1 cellular context compared by ENCODE assay signal in the genomic region with DNA sequence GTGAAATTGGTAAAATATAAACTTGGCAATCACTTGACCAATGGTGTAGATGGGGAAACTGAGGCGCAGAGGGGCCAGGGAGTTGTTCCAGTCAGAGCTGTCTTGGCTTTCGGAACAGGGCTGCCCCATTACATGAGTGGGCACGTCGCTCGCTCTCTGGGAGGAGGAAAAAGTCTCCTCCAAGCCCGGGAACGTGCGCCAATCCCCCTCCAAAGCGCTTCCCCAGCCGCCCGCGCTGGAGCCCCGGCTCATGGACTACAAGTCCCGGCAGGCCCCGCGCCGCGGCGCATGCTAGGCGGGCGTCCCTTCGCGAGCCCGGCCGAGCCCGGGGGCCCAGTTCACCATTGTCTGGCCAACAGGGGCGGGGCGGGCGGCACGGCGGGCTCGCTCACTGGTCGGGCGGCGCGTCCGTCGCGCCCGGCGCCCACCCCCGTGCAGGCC.
TF ChIP-seq lines count a peak whose summit lies in the region.

No MANE protein-coding gene starts in this region.

TF ChIP-seq in K562, 482 proteins besides CTCF, POLR2A, EP300 and RAD21 (continued from another document):
- TF ChIP-seq, protein P1, sequence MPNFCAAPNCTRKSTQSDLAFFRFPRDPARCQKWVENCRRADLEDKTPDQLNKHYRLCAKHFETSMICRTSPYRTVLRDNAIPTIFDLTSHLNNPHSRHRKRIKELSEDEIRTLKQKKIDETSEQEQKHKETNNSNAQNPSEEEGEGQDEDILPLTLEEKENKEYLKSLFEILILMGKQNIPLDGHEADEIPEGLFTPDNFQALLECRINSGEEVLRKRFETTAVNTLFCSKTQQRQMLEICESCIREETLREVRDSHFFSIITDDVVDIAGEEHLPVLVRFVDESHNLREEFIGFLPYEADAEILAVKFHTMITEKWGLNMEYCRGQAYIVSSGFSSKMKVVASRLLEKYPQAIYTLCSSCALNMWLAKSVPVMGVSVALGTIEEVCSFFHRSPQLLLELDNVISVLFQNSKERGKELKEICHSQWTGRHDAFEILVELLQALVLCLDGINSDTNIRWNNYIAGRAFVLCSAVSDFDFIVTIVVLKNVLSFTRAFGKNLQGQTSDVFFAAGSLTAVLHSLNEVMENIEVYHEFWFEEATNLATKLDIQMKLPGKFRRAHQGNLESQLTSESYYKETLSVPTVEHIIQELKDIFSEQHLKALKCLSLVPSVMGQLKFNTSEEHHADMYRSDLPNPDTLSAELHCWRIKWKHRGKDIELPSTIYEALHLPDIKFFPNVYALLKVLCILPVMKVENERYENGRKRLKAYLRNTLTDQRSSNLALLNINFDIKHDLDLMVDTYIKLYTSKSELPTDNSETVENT (CRISPR knock-in tag; IDR thresholded peaks at IDR 0.05), result no peak
- TF ChIP-seq, protein P2, sequence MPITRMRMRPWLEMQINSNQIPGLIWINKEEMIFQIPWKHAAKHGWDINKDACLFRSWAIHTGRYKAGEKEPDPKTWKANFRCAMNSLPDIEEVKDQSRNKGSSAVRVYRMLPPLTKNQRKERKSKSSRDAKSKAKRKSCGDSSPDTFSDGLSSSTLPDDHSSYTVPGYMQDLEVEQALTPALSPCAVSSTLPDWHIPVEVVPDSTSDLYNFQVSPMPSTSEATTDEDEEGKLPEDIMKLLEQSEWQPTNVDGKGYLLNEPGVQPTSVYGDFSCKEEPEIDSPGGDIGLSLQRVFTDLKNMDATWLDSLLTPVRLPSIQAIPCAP (CRISPR knock-in tag; IDR thresholded peaks at IDR 0.05; ENCODE audit: borderline replicate concordance), result no peak
- no peak for TF ChIP-seq PHTF2 (CRISPR knock-in tag; IDR thresholded peaks at IDR 0.05)
- TF ChIP-seq, protein P3, sequence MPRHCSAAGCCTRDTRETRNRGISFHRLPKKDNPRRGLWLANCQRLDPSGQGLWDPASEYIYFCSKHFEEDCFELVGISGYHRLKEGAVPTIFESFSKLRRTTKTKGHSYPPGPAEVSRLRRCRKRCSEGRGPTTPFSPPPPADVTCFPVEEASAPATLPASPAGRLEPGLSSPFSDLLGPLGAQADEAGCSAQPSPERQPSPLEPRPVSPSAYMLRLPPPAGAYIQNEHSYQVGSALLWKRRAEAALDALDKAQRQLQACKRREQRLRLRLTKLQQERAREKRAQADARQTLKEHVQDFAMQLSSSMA (CRISPR knock-in tag; IDR thresholded peaks at IDR 0.05), result no peak
- peak; percentile 35; the same call in 1 of the 2 replicates for TF ChIP-seq RBFOX2 (IDR thresholded peaks at IDR 0.05; ENCODE audit: low read depth, low read length)
- TF ChIP-seq SMARCB1 (IDR thresholded peaks at IDR 0.05; ENCODE audit: insufficient read length, low read depth), result no peak
- TF ChIP-seq, protein P4, sequence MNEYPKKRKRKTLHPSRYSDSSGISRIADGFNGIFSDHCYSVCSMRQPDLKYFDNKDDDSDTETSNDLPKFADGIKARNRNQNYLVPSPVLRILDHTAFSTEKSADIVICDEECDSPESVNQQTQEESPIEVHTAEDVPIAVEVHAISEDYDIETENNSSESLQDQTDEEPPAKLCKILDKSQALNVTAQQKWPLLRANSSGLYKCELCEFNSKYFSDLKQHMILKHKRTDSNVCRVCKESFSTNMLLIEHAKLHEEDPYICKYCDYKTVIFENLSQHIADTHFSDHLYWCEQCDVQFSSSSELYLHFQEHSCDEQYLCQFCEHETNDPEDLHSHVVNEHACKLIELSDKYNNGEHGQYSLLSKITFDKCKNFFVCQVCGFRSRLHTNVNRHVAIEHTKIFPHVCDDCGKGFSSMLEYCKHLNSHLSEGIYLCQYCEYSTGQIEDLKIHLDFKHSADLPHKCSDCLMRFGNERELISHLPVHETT (CRISPR knock-in tag; conservative IDR thresholded peaks at IDR 0.05 in 1 of 2, IDR thresholded peaks at IDR 0.05 in 1 of 2), result 0 out of 4 replicates have a peak, but pooled peaks of 1 of the 2 experiments have one; percentile 62
- TF ChIP-seq, protein P5, sequence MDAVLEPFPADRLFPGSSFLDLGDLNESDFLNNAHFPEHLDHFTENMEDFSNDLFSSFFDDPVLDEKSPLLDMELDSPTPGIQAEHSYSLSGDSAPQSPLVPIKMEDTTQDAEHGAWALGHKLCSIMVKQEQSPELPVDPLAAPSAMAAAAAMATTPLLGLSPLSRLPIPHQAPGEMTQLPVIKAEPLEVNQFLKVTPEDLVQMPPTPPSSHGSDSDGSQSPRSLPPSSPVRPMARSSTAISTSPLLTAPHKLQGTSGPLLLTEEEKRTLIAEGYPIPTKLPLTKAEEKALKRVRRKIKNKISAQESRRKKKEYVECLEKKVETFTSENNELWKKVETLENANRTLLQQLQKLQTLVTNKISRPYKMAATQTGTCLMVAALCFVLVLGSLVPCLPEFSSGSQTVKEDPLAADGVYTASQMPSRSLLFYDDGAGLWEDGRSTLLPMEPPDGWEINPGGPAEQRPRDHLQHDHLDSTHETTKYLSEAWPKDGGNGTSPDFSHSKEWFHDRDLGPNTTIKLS (IDR thresholded peaks at IDR 0.05; ENCODE audit: borderline replicate concordance, low read depth), result peak; percentile 63; the same call in 1 of the 2 replicates
- peak; percentile 49 for TF ChIP-seq GABPA (tag; conservative IDR thresholded peaks at IDR 0.05; ENCODE audit: low read depth)
- TF ChIP-seq, protein P6, sequence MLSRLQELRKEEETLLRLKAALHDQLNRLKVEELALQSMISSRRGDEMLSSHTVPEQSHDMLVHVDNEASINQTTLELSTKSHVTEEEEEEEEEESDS (CRISPR knock-in tag; IDR thresholded peaks at IDR 0.05), result no peak
- no peak for TF ChIP-seq SMARCE1 (IDR thresholded peaks at IDR 0.05)
- peak; percentile 66; the same call in 1 of the 2 replicates for TF ChIP-seq CREB1 (IDR thresholded peaks at IDR 0.05)
- peak; percentile 24; the same call in 1 of the 2 replicates for TF ChIP-seq CREB1 (CRISPR knock-in tag; IDR thresholded peaks at IDR 0.05)
- TF ChIP-seq NEUROD1 (IDR thresholded peaks at IDR 0.05; ENCODE audit: borderline replicate concordance, low read depth, low read length, partially characterized antibody), result peak; percentile 34
- TF ChIP-seq KAT7 (CRISPR knock-in tag; IDR thresholded peaks at IDR 0.05; ENCODE audit: borderline replicate concordance), result no peak
- TF ChIP-seq, protein P7, sequence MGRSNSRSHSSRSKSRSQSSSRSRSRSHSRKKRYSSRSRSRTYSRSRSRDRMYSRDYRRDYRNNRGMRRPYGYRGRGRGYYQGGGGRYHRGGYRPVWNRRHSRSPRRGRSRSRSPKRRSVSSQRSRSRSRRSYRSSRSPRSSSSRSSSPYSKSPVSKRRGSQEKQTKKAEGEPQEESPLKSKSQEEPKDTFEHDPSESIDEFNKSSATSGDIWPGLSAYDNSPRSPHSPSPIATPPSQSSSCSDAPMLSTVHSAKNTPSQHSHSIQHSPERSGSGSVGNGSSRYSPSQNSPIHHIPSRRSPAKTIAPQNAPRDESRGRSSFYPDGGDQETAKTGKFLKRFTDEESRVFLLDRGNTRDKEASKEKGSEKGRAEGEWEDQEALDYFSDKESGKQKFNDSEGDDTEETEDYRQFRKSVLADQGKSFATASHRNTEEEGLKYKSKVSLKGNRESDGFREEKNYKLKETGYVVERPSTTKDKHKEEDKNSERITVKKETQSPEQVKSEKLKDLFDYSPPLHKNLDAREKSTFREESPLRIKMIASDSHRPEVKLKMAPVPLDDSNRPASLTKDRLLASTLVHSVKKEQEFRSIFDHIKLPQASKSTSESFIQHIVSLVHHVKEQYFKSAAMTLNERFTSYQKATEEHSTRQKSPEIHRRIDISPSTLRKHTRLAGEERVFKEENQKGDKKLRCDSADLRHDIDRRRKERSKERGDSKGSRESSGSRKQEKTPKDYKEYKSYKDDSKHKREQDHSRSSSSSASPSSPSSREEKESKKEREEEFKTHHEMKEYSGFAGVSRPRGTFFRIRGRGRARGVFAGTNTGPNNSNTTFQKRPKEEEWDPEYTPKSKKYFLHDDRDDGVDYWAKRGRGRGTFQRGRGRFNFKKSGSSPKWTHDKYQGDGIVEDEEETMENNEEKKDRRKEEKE (IDR thresholded peaks at IDR 0.05; ENCODE audit: borderline replicate concordance in 1 of 2, control insufficient read depth in 1 of 2, low read depth in 2 of 2, low read length in 1 of 2), result no peak
- no peak for TF ChIP-seq MECOM (CRISPR knock-in tag; IDR thresholded peaks at IDR 0.05)
- no peak for TF ChIP-seq GTF2E2 (tag; IDR thresholded peaks at IDR 0.05)
- TF ChIP-seq TAF15 (IDR thresholded peaks at IDR 0.05; ENCODE audit: low read depth, low read length), result no peak
- TF ChIP-seq STAT5B (CRISPR knock-in tag; IDR thresholded peaks at IDR 0.05), result no peak
- TF ChIP-seq SOX6 (IDR thresholded peaks at IDR 0.05), result peak; percentile 30; the same call in 1 of the 2 replicates
- TF ChIP-seq HDGF (IDR thresholded peaks at IDR 0.05), result no peak
- no peak for TF ChIP-seq SMAD1 (IDR thresholded peaks at IDR 0.05; ENCODE audit: low read depth, low read length, partially characterized antibody)
- TF ChIP-seq NFATC3 (IDR thresholded peaks at IDR 0.05), result peak; percentile 98
- peak in 2 of 3 experiments; percentile 41 to 72 for TF ChIP-seq YY1 (IDR thresholded peaks at IDR 0.05; ENCODE audit: borderline replicate concordance in 1 of 3, control insufficient read depth in 1 of 3, extremely low read depth in 1 of 3, insufficient read depth in 3 of 3, insufficient read length in 1 of 3, insufficient replicate concordance in 2 of 3, low read depth in 1 of 3, low read length in 2 of 3)
- no peak for TF ChIP-seq SIN3A (IDR thresholded peaks at IDR 0.05; ENCODE audit: borderline replicate concordance in 2 of 2, control insufficient read depth in 1 of 2, low read depth in 2 of 2, low read length in 2 of 2)
- TF ChIP-seq ZBTB7A (IDR thresholded peaks at IDR 0.05; ENCODE audit: borderline replicate concordance, control insufficient read depth, low read depth, low read length), result no peak
- TF ChIP-seq SIN3B (IDR thresholded peaks at IDR 0.05; ENCODE audit: low read depth), result no peak
- no peak for TF ChIP-seq ZBTB8A (IDR thresholded peaks at IDR 0.05; ENCODE audit: partially characterized antibody)
- no peak for TF ChIP-seq JUNB (CRISPR knock-in tag; conservative IDR thresholded peaks at IDR 0.05)
- 0 out of 2 replicates have a peak, but pooled peaks have one; percentile 20 for TF ChIP-seq ZNF766 (CRISPR knock-in tag; conservative IDR thresholded peaks at IDR 0.05)
- peak; percentile 61 to 63; a peak in 3 of 4 replicates for TF ChIP-seq SIX5 (IDR thresholded peaks at IDR 0.05; ENCODE audit: borderline replicate concordance in 1 of 2, insufficient read depth in 1 of 2, low read depth in 1 of 2, low read length in 2 of 2)
- no peak for TF ChIP-seq CEBPG (CRISPR knock-in tag; IDR thresholded peaks at IDR 0.05)
- TF ChIP-seq CEBPG (tag; conservative IDR thresholded peaks at IDR 0.05 in 1 of 2, IDR thresholded peaks at IDR 0.05 in 1 of 2), result no peak
- peak; percentile 87 for TF ChIP-seq ZNF143 (CRISPR knock-in tag; IDR thresholded peaks at IDR 0.05)
- TF ChIP-seq IFI16 (CRISPR knock-in tag; IDR thresholded peaks at IDR 0.05), result no peak
- no peak for TF ChIP-seq ETV5 (CRISPR knock-in tag; IDR thresholded peaks at IDR 0.05; ENCODE audit: low read depth)
- TF ChIP-seq CBX1 (IDR thresholded peaks at IDR 0.05; ENCODE audit: low read depth), result no peak
- TF ChIP-seq ATF7 (IDR thresholded peaks at IDR 0.05), result peak; percentile 19; the same call in 1 of the 2 replicates
